24 cellular contexts compared by ENCODE assay signal in genomic region chr17:42946812-42947211, GRCh38. TPM values are rescaled to one million over a fixed set of nuclear protein-coding genes. Genes with fewer than 3 reads are reported as not detected.
"Had no signal": no experiment of that assay in that cellular context is flagged by ENCODE, and none has a peak within 500 bp of the region (broad histone marks: within the 10 kb centered on the region; RNA-seq: fewer than 3 reads in every experiment).

No MANE protein-coding gene starts in this region.

- H3K4me3 Mint-ChIP-seq: activated B cell treated with CpG ODN at 0.5 μM for 24 hours; activated CD8-positive, alpha-beta T cell treated with anti-CD3 and anti-CD28 coated beads for 36 hours; activated naive CD8-positive, alpha-beta T cell treated with anti-CD3 and anti-CD28 coated beads, Interleukin-2, amount 50 U/mL, for 24 hours; T-helper 17 cell had no signal

- H3K27me3 Mint-ChIP-seq: activated B cell treated with CpG ODN at 0.5 μM for 24 hours; activated CD8-positive, alpha-beta T cell treated with anti-CD3 and anti-CD28 coated beads for 36 hours; activated naive CD8-positive, alpha-beta T cell treated with anti-CD3 and anti-CD28 coated beads, Interleukin-2, amount 50 U/mL, for 24 hours; T-helper 17 cell had no signal

- H3K27me3 ChIP-seq: brain microvascular endothelial cell, cardiac muscle cell had no signal

- H3K4me1 Mint-ChIP-seq: activated B cell treated with CpG ODN at 0.5 μM for 24 hours; activated naive CD8-positive, alpha-beta T cell treated with anti-CD3 and anti-CD28 coated beads, Interleukin-2, amount 50 U/mL, for 24 hours had no signal

- H3K27ac ChIP-seq: brain microvascular endothelial cell, cardiac muscle cell had no signal

- H3K27ac Mint-ChIP-seq: activated B cell treated with CpG ODN at 0.5 μM for 24 hours; activated CD8-positive, alpha-beta T cell treated with anti-CD3 and anti-CD28 coated beads for 36 hours; activated naive CD8-positive, alpha-beta T cell treated with anti-CD3 and anti-CD28 coated beads, Interleukin-2, amount 50 U/mL, for 24 hours; T-helper 17 cell had no signal

- DNase-seq: activated B cell treated with CpG ODN at 0.5 μM for 24 hours; activated CD8-positive, alpha-beta memory T cell treated with anti-CD3 and anti-CD28 coated beads, Interleukin-2, amount 50 U/mL, for 4 hours; activated CD8-positive, alpha-beta T cell treated with anti-CD3 and anti-CD28 coated beads for 36 hours; activated effector memory CD4-positive, alpha-beta T cell treated with anti-CD3 and anti-CD28 coated beads, Interleukin-2, amount 50 U/mL, for 16 hours; activated naive CD4-positive, alpha-beta T cell treated with Interleukin-2 at 50 U/mL for 16 hours; activated naive CD8-positive, alpha-beta T cell treated with anti-CD3 and anti-CD28 coated beads, Interleukin-2, amount 50 U/mL, for 24 hours; amniotic stem cell; brain microvascular endothelial cell; Karpas-422; MM.1S; NCI-H1105; NCI-H146; NCI-H187 treated with DMSO at 0.1 percent for 48 hours; NCI-H2081 treated with DMSO at 0.1 percent for 48 hours; NCI-H446; NCI-H524; PC-3; SHP77 treated with DMSO at 0.1 percent for 48 hours; T-helper 17 cell; T-helper 9 cell had no signal

- ATAC-seq: activated CD8-positive, alpha-beta T cell treated with anti-CD3 and anti-CD28 coated beads for 36 hours; activated naive CD4-positive, alpha-beta T cell treated with anti-CD3 and anti-CD28 coated beads, Interleukin-2, amount 50 U/mL, for 72 hours; activated naive CD8-positive, alpha-beta T cell treated with anti-CD3 and anti-CD28 coated beads, Interleukin-2, amount 50 U/mL, for 24 hours; K562; PC-3; T-helper 17 cell had no signal

- H3K4me3 ChIP-seq: cardiac muscle cell, K562 had no signal

- H3K9me3 Mint-ChIP-seq: activated B cell treated with CpG ODN at 0.5 μM for 24 hours; activated CD8-positive, alpha-beta T cell treated with anti-CD3 and anti-CD28 coated beads for 36 hours; activated naive CD4-positive, alpha-beta T cell treated with anti-CD3 and anti-CD28 coated beads, Interleukin-2, amount 50 U/mL, for 72 hours; activated naive CD8-positive, alpha-beta T cell treated with anti-CD3 and anti-CD28 coated beads, Interleukin-2, amount 50 U/mL, for 24 hours had no signal

RNA-seq across cellular contexts. Expression of gene G6PC1, which starts 46.2 kb away (rescaled TPM):
- total RNA-seq: activated B cell treated with CpG ODN at 0.5 μM for 24 hours; activated CD8-positive, alpha-beta T cell treated with anti-CD3 and anti-CD28 coated beads for 36 hours; activated naive CD4-positive, alpha-beta T cell treated with anti-CD3 and anti-CD28 coated beads, Interleukin-2, amount 50 U/mL, for 72 hours; cardiac muscle cell; K562; PC-3; SK-MEL-5; T-helper 17 cell had no signal
- polyA plus RNA-seq: cardiac muscle cell, K562 had no signal
